ENCODE assay signal across 8 cellular contexts in genomic region chr1:202806845-202807366, GRCh38. TPM values are rescaled to one million over a fixed set of nuclear protein-coding genes. Genes with fewer than 3 reads are reported as not detected.
DNase-seq lines count a peak whose midpoint lies in the region; ATAC-seq, FAIRE-seq and TF ChIP-seq lines count a peak whose summit lies in the region.

No MANE protein-coding gene starts in this region.

- H3K36me3 ChIP-seq in PC-3 (ENCODE audit: low read depth, low read length) (no peaks in the 10 kb centered on the region), K562 (ENCODE audit: control insufficient read depth, insufficient read depth, low read length) (no peaks in the 10 kb centered on the region), smooth muscle cell (ENCODE audit: low read depth) (no peaks in the 10 kb centered on the region)

- no peaks in the 10 kb centered on the region for H3F3A ChIP-seq in PC-3 (ENCODE audit: low read length, unreplicated experiment)
- peaks cover 18% of the 10 kb centered on the region for H3F3A ChIP-seq in smooth muscle cell (ENCODE audit: low read depth)

- H3K4me1 ChIP-seq in PC-3 (ENCODE audit: insufficient read depth, low read length), result peaks cover 45% of the 10 kb centered on the region
- H3K4me1 ChIP-seq in K562 (replicated peaks in 1 of 2; ENCODE audit: control insufficient read depth in 2 of 2, insufficient read depth in 2 of 2, low read length in 2 of 2), result peaks cover 39 to 46% of the 10 kb centered on the region in 2 experiments
- peaks cover 49% of the 10 kb centered on the region for H3K4me1 ChIP-seq in smooth muscle cell (ENCODE audit: low read depth)

- H3K36me3 Mint-ChIP-seq in immature natural killer cell, result no peaks in the 10 kb centered on the region

- CTCF ChIA-PET in PC-3 (lab: Charles Lee), result no interaction called here
- CTCF ChIA-PET in K562 (lab: Yijun Ruan, JAX; ENCODE audit: low intra/inter-chr PET ratio), result no interaction called here

- H3K27me3 ChIP-seq in PC-3 (ENCODE audit: low read length) (no peaks in the 10 kb centered on the region), K562 (ENCODE audit: control insufficient read depth in 2 of 2, insufficient read depth in 2 of 2, low read length in 2 of 2) (no peaks in the 10 kb centered on the region), smooth muscle cell (ENCODE audit: low read depth) (no peaks in the 10 kb centered on the region)

- in situ Hi-C loops in K562 (cut with MboI), result no loop called here

- H2AFZ ChIP-seq in PC-3 (ENCODE audit: low read length) (peak overlapping the region; percentile 31), K562 (ENCODE audit: low read depth, low read length) (peak overlapping the region; percentile 56), smooth muscle cell (ENCODE audit: low read depth) (no peak overlapping the region)

- H3K4me2 ChIP-seq in PC-3 (ENCODE audit: low read length) (peak overlapping the region; percentile 94), K562 (ENCODE audit: insufficient read depth, low read length) (peak overlapping the region; percentile 91), smooth muscle cell (peak overlapping the region; percentile 99)

- peak overlapping the region; percentile 4; the same call in 1 of the 2 replicates for H3K27ac ChIP-seq in PC-3 (ENCODE audit: low read length)
- peak overlapping the region; percentile 90 for H3K27ac ChIP-seq in K562 (ENCODE audit: extremely low read depth, low read depth, low read length)
- H3K27ac ChIP-seq in smooth muscle cell (ENCODE audit: low read depth), result peak overlapping the region; percentile 94

- TF ChIP-seq EP300 in K562 (IDR thresholded peaks at IDR 0.05; ENCODE audit: low read length), result no peak

- H3K9me1 ChIP-seq in K562 (ENCODE audit: control insufficient read depth, insufficient read depth, low read length), result no peaks in the 10 kb centered on the region

- no peaks in the 10 kb centered on the region for H3K9me3 Mint-ChIP-seq in immature natural killer cell

- H3K79me2 ChIP-seq in PC-3 (ENCODE audit: low read length), result peaks cover 62% of the 10 kb centered on the region
- peaks cover 66% of the 10 kb centered on the region for H3K79me2 ChIP-seq in K562 (ENCODE audit: control insufficient read depth, insufficient read depth, low read length)
- peaks cover 65% of the 10 kb centered on the region for H3K79me2 ChIP-seq in smooth muscle cell (ENCODE audit: low read depth)

- peak; percentile 71 for TF ChIP-seq POLR2A in K562 (conservative IDR thresholded peaks at IDR 0.05)

- peak overlapping the region; percentile 35 to 91 (median 84) for H3K27ac Mint-ChIP-seq in immature natural killer cell

- H3K27me3 Mint-ChIP-seq in immature natural killer cell (ENCODE audit: low read depth in 3 of 3), result peaks cover 2 to 17% (median 11%) of the 10 kb centered on the region in 3 donors

- peak; percentile 2; the same call in 1 of the 2 replicates for ATAC-seq in PC-3
- ATAC-seq in K562, result peak; percentile 36
- no peak for ATAC-seq in HG03025 (IDR thresholded peaks at IDR 0.05; ENCODE audit: low FRiP score, unreplicated experiment)
- ATAC-seq in GM19452 (IDR thresholded peaks at IDR 0.05; ENCODE audit: unreplicated experiment), result no peak

- H3K4me3 ChIP-seq in PC-3 (ENCODE audit: low read length) (peak overlapping the region; percentile 91), K562 (peak overlapping the region; percentile 83), smooth muscle cell (peak overlapping the region; percentile 98)

- POLR2A ChIA-PET in PC-3 (lab: Charles Lee; ENCODE audit: unreplicated experiment), result no interaction called here
- POLR2A ChIA-PET in K562 (lab: Yijun Ruan, JAX), result no interaction called here

- BruUV-seq in PC-3 (replicated peaks; lab: Mats Ljungman, UMichigan) (no TSS peak), K562 (replicated peaks; lab: Mats Ljungman, UMichigan) (no TSS peak)

- no peak for FAIRE-seq in K562 (lab: Jason Lieb, UNC)

- H3K9me3 ChIP-seq in PC-3 (ENCODE audit: low read length) (no peaks in the 10 kb centered on the region), K562 (replicated peaks; ENCODE audit: control insufficient read depth, insufficient read depth, low read depth, low read length) (no peaks in the 10 kb centered on the region), smooth muscle cell (replicated peaks; ENCODE audit: low read depth) (no peaks in the 10 kb centered on the region)

- no peaks in the 10 kb centered on the region for H4K20me1 ChIP-seq in PC-3 (ENCODE audit: low read length)
- no peaks in the 10 kb centered on the region; the same call in 1 of the 2 replicates for H4K20me1 ChIP-seq in K562 (replicated peaks; ENCODE audit: control insufficient read depth, insufficient read depth, low read length)
- peaks cover 54% of the 10 kb centered on the region for H4K20me1 ChIP-seq in smooth muscle cell (ENCODE audit: low read depth)

- 0% methylated on average over 36 of the region's 44 CpGs for WGBS in K562 (ENCODE audit: insufficient coverage, low coverage, missing lambda C conversion rate)
- under 1% methylated on average over 35 of the region's 44 CpGs for WGBS in smooth muscle cell (ENCODE audit: low lambda C conversion rate)

- H3K9me2 ChIP-seq in PC-3 (replicated peaks; ENCODE audit: low read length), result no peaks in the 10 kb centered on the region

- DNase-seq in NCI-H146 (lab: John Stamatoyannopoulos, UW) (peak; percentile 47), NCI-H146 treated with DMSO at 0.1 percent for 48 hours (lab: John Stamatoyannopoulos, UW; ENCODE audit: unreplicated experiment) (no peak), PC-3 (peak; percentile 27), K562 (ENCODE audit: extremely low read depth in 1 of 4, low spot score in 3 of 4) (peak in 2 of 4 experiments; percentile 57 to 67), immature natural killer cell (peak in 2 of 3 donors; percentile 13 to 14), smooth muscle cell (lab: John Stamatoyannopoulos, UW; ENCODE audit: unreplicated experiment) (no peak)

- intact Hi-C loops in PC-3 (cut with micrococcal nuclease), result loop anchor here (2.0 kb wide), 1 partner anchor 82 kb away; the partner anchor contains the start of gene RABIF
- intact Hi-C loops in K562 (cut with micrococcal nuclease), result loop anchor here (2.0 to 10.0 kb wide), 2 partner anchors 82 to 652 kb away; partner anchors contain the start of gene RABIF

- H3K4me3 Mint-ChIP-seq in immature natural killer cell, result peak overlapping the region; percentile 87 to 91 (median 90)

- no peak for TF ChIP-seq RAD21 in K562 (CRISPR knock-in tag; conservative IDR thresholded peaks at IDR 0.05 in 1 of 2, IDR thresholded peaks at IDR 0.05 in 1 of 2)

- no peak for TF ChIP-seq CTCF in PC-3 (conservative IDR thresholded peaks at IDR 0.05; ENCODE audit: low read depth, low read length)
- no peak for TF ChIP-seq CTCF in K562 (IDR thresholded peaks at IDR 0.05 in 2 of 3, conservative IDR thresholded peaks at IDR 0.05 in 1 of 3; ENCODE audit: insufficient read depth in 2 of 3, low read depth in 1 of 3, low read length in 3 of 3)
- TF ChIP-seq CTCF in smooth muscle cell (IDR thresholded peaks at IDR 0.05; ENCODE audit: borderline replicate concordance, insufficient read depth, poor library complexity, severe bottlenecking), result no peak

- H3K4me1 Mint-ChIP-seq in immature natural killer cell, result peaks cover 52 to 76% of the 10 kb centered on the region in 2 donors

- H3K9ac ChIP-seq in PC-3 (ENCODE audit: low read length) (peak overlapping the region; percentile 83), K562 (ENCODE audit: insufficient read depth in 1 of 2, low read depth in 2 of 2, low read length in 2 of 2) (peak overlapping the region; percentile 92 to 96), smooth muscle cell (ENCODE audit: low read depth) (peak overlapping the region; percentile 98)

RNA-seq across cellular contexts. Expression of gene KDM5B, which starts 1.3 kb away (rescaled TPM):
- 41.4 and 42.6 TPM in 2 replicates for total RNA-seq in PC-3 (2014; rRNA removed)
- total RNA-seq in K562 (2011; cell fraction: chromatin; rRNA removed; ENCODE audit: low replicate concordance), result 288 and 694 TPM in 2 replicates
- 161 and 184 TPM in 2 replicates for total RNA-seq in K562 (2011; cell fraction: nucleolus; rRNA removed)
- 310 and 396 TPM in 2 replicates for total RNA-seq in K562 (2011; cell fraction: nucleoplasm; rRNA removed)
- total RNA-seq in K562 (2014; rRNA removed), result 50.7 and 56.3 TPM in 2 replicates
- 71.4 and 78.0 TPM in 2 replicates for total RNA-seq in K562 (2014; rRNA removed; fragmentation: Illumina TruSeq; extraction: Trizol)
- total RNA-seq in K562 (2015; rRNA removed; fragmentation: Illumina TruSeq; extraction: Trizol), result 54.6 and 57.1 TPM in 2 replicates
- total RNA-seq in K562 (2021), result 88.5 and 90.6 TPM in 2 replicates
- polyA plus RNA-seq in K562 (2011; rRNA removed), result 61.1 and 72.3 TPM in 2 replicates
- polyA plus RNA-seq in K562 (2011; cell fraction: cytosol; rRNA removed), result 38.5 and 52.9 TPM in 2 replicates
- 89.8 and 102 TPM in 2 replicates for polyA plus RNA-seq in K562 (2011; cell fraction: nucleus; rRNA removed)
- polyA plus RNA-seq in K562 (2012), result 35.3 and 36.5 TPM in 2 replicates
- 44.4 and 58.5 TPM in 2 replicates for polyA plus RNA-seq in K562 (2014; fragmentation: Illumina TruSeq; extraction: Trizol)
- polyA plus RNA-seq in K562 (2014; fragmentation: Nextera tagmentation; extraction: Ambion mirVana), result 10 to 100 TPM; 15.4 to 18.5 TPM
- 32.6 and 38.6 TPM in 2 replicates for polyA plus RNA-seq in K562 (2014; rRNA removed)
- 254 and 263 TPM in 2 replicates for polyA minus RNA-seq in K562 (2011; rRNA and poly(A)+ RNA removed)
- 73.4 and 106 TPM in 2 replicates for polyA minus RNA-seq in K562 (2011; cell fraction: cytosol; rRNA and poly(A)+ RNA removed)
- polyA minus RNA-seq in K562 (2011; cell fraction: nucleus; rRNA and poly(A)+ RNA removed), result 109 and 175 TPM in 2 replicates
- polyA plus RNA-seq in immature natural killer cell, result 10 to 100 TPM in 1 of 3 donors, 1 to 10 TPM in 2; 4.4 to 26.2 (median 8.7) TPM
- total RNA-seq in smooth muscle cell, result 158 and 178 TPM in 2 replicates
- 94.1 and 128 TPM in 2 replicates for polyA plus RNA-seq in smooth muscle cell

RNA-seq across cellular contexts. Expression of gene PCAT6, which starts 3.8 kb away (rescaled TPM):
- 0.26 and 1.7 TPM in 2 replicates for total RNA-seq in PC-3 (2014; rRNA removed)
- total RNA-seq in K562 (2011; cell fraction: chromatin; rRNA removed; ENCODE audit: low replicate concordance), result 3.1 and 5.2 TPM in 2 replicates
- total RNA-seq in K562 (2011; cell fraction: nucleolus; rRNA removed), result 1.4 and 6.3 TPM in 2 replicates
- total RNA-seq in K562 (2011; cell fraction: nucleoplasm; rRNA removed), result 4.4 and 5.0 TPM in 2 replicates
- 0.45 TPM in 1 of 2 replicates, not detected in the other for total RNA-seq in K562 (2014; rRNA removed)
- total RNA-seq in K562 (2014; rRNA removed; fragmentation: Illumina TruSeq; extraction: Trizol), result 0.25 TPM in 1 of 2 replicates, not detected in the other
- 0.36 TPM in 1 of 2 replicates, not detected in the other for total RNA-seq in K562 (2015; rRNA removed; fragmentation: Illumina TruSeq; extraction: Trizol)
- 2.4 and 2.5 TPM in 2 replicates for total RNA-seq in K562 (2021)
- 1.0 and 2.2 TPM in 2 replicates for polyA plus RNA-seq in K562 (2011; rRNA removed)
- 2.6 and 4.9 TPM in 2 replicates for polyA plus RNA-seq in K562 (2011; cell fraction: cytosol; rRNA removed)
- polyA plus RNA-seq in K562 (2011; cell fraction: nucleus; rRNA removed), result 9.1 and 9.4 TPM in 2 replicates
- polyA plus RNA-seq in K562 (2012), result 2.6 and 2.8 TPM in 2 replicates
- 0.65 and 2.8 TPM in 2 replicates for polyA plus RNA-seq in K562 (2014; fragmentation: Illumina TruSeq; extraction: Trizol)
- polyA plus RNA-seq in K562 (2014; fragmentation: Nextera tagmentation; extraction: Ambion mirVana), result under 1 TPM; 0.35 to 0.42 TPM
- polyA plus RNA-seq in K562 (2014; rRNA removed), result 0.13 and 1.0 TPM in 2 replicates
- polyA minus RNA-seq in K562 (2011; rRNA and poly(A)+ RNA removed), result 0.66 TPM in 1 of 2 replicates, not detected in the other
- polyA minus RNA-seq in K562 (2011; cell fraction: cytosol; rRNA and poly(A)+ RNA removed), result not detected in 2 replicates
- 1.9 and 3.1 TPM in 2 replicates for polyA minus RNA-seq in K562 (2011; cell fraction: nucleus; rRNA and poly(A)+ RNA removed)
- polyA plus RNA-seq in immature natural killer cell, result under 1 TPM in 1 of 3 donors, not detected in 2; 0.73 TPM
- 1.7 and 13.0 TPM in 2 replicates for total RNA-seq in smooth muscle cell
- 24.9 and 30.1 TPM in 2 replicates for polyA plus RNA-seq in smooth muscle cell

Comparison
In these comparisons a context has a peak if more than half of its experiments do, and no peak if none do; other contexts are left out.
1. DNase-seq: peak in NCI-H146 (single experiment), PC-3 (single experiment) and immature natural killer cell (2 of 3); none in NCI-H146 treated with DMSO at 0.1 percent for 48 hours (single experiment) and smooth muscle cell (single experiment).
2. ATAC-seq: peak in PC-3 (single experiment) and K562 (single experiment); none in HG03025 (single experiment) and GM19452 (single experiment).
3. H3K27ac ChIP-seq: peak in every context shown above with its lines; median percentile 94 in smooth muscle cell; 90 in K562; 4 in PC-3.
4. Peak in every context shown above with its lines, with median percentiles within 50 percentile points of each other: H3K4me2 ChIP-seq, H3K4me3 ChIP-seq and H3K9ac ChIP-seq.